Comparison of ENCODE assay signal across 8 cellular contexts in the genomic region with DNA sequence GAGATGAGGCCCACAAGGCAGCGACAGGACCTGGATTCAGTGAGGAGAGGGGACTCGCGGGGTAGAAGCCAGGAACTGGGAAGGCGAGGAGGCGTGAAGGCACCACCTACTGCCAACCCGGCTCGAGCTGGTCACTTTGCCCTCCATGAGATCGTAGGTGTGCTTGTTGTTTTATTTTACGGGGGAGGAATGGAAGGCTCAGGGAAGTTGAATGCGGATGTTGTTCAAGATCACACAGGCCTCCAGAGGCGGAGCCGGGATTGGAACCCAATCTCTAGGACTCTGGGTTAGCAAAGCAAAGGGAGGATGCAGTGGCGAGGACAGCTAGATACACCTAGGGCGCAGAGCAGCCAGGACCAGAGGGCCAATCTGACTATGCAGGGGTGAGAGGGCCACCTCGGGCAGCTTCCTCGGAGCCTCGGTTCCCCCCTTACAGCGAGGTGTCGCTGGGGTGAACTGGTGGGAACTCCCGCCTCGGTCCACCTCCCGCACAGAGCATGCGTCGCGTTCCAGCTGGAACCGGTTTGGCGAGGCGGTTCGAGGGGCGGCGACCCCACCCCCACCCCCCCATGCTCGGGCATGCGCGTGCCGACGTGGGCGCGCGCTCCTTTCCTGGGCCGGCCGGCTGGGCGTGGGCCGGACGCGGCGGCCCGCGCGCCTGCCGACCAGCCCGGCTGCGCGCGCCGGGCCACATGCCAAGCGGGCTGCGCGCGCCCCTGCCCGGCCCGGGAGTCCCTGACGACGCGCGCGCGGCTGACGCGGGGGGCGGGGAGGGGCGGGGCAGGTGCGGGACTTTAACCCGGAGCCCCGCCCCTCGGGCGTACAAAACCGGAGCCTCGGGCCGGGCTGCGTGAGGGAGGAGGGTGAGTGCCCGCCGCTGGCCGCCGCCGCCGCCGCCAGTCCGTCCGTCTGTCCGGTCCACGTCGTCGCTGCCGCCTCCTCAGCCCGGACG.
DNase-seq lines count a peak whose midpoint lies in the region; ATAC-seq lines count a peak whose summit lies in the region.

No MANE protein-coding gene starts in this region.

- H3K9me3 ChIP-seq in GM23248 (ENCODE audit: low read depth) (no peaks in the 10 kb centered on the region), Karpas-422 (ENCODE audit: low read length) (no peaks in the 10 kb centered on the region)

- intact Hi-C loops in activated T-helper 2 cell treated with anti-CD3 and anti-CD28 coated beads, Interferon-gamma antibody, Interleukin-2, Interleukin-4, amounts not matched to agents 10 μg/mL and 5 μg/mL and 100 μg/mL, durations not matched to agents 14 hours and 24 hours and 36 hours (cut with micrococcal nuclease), result no loop called here

- H3K27me3 ChIP-seq in GM23248 (replicated peaks; ENCODE audit: insufficient read depth) (no peaks in the 10 kb centered on the region), Karpas-422 (ENCODE audit: low read length) (no peaks in the 10 kb centered on the region)

- H4K20me1 ChIP-seq in GM23248 (ENCODE audit: insufficient read depth), result 0 out of 2 replicates have a peak, but pooled peaks cover 2% of the 10 kb centered on the region
- H4K20me1 ChIP-seq in Karpas-422 (ENCODE audit: insufficient read depth, low read depth, low read length), result peaks cover 8% of the 10 kb centered on the region; the same call in 1 of the 2 replicates

- DNase-seq in Daoy (ENCODE audit: low read depth) (peak; percentile 94), GM23248 (peak; percentile 96), Karpas-422 (peak; percentile 97), RPMI7951 (ENCODE audit: low read depth) (peak; percentile 90), fibroblast of peridontal ligament (ENCODE audit: extremely low read depth) (peak; percentile 80)
- peak; percentile 78 for DNase-seq in activated T-helper 2 cell treated with anti-CD3 and anti-CD28 coated beads, Interferon-gamma antibody, Interleukin-2, Interleukin-4, amounts not matched to agents 10 μg/mL and 5 μg/mL and 100 μg/mL, durations not matched to agents 14 hours and 24 hours and 36 hours (ENCODE audit: low spot score)
- DNase-seq in natural killer cell treated with Interleukin-12 subunit alpha and Interleukin-12 subunit beta and Interleukin-15 and Interleukin-18, amount 100 ng/mL, for 72 hours (ENCODE audit: low spot score), result peak; percentile 92
- peak; percentile 75 to 95 (median 92) for DNase-seq in stimulated activated naive CD4-positive, alpha-beta T cell (lab: John Stamatoyannopoulos, UW)

- peak overlapping the region; percentile 79 for H3K9ac ChIP-seq in GM23248
- H3K9ac ChIP-seq in Karpas-422 (ENCODE audit: low read length), result peak overlapping the region; percentile 59

- H3K4me1 ChIP-seq in GM23248 (ENCODE audit: insufficient read depth), result peaks cover 26% of the 10 kb centered on the region
- H3K4me1 ChIP-seq in Karpas-422 (ENCODE audit: low read length), result peaks cover 21% of the 10 kb centered on the region

- H3K4me2 ChIP-seq in GM23248 (ENCODE audit: unreplicated experiment), result peak overlapping the region; percentile 59
- H3K4me2 ChIP-seq in Karpas-422 (ENCODE audit: low read depth, low read length, poor library complexity, severe bottlenecking), result peak overlapping the region; percentile 70

- H3K36me3 ChIP-seq in GM23248 (ENCODE audit: low read depth) (no peaks in the 10 kb centered on the region), Karpas-422 (ENCODE audit: insufficient read depth, low read length) (no peaks in the 10 kb centered on the region)

- in situ Hi-C loops in GM23248 (cut with MboI), result no loop called here

- H3K4me3 ChIP-seq in GM23248 (peak overlapping the region; percentile 65), Karpas-422 (ENCODE audit: low read length) (peak overlapping the region; percentile 57; the same call in 1 of the 2 replicates)

- H3K36me3 Mint-ChIP-seq in activated T-helper 2 cell treated with anti-CD3 and anti-CD28 coated beads, Interferon-gamma antibody, Interleukin-2, Interleukin-4, amounts not matched to agents 10 μg/mL and 5 μg/mL and 100 μg/mL, durations not matched to agents 14 hours and 24 hours and 36 hours (ENCODE audit: low read depth), result no peaks in the 10 kb centered on the region
- H3K36me3 Mint-ChIP-seq in natural killer cell treated with Interleukin-12 subunit alpha and Interleukin-12 subunit beta and Interleukin-15 and Interleukin-18, amount 100 ng/mL, for 72 hours, result no peaks in the 10 kb centered on the region

- 21 to 23% methylated on average over 44 to 48 of the region's 96 CpGs for WGBS in GM23248 (ENCODE audit: low coverage in 1 of 2, low lambda C conversion rate in 2 of 2, missing lambda C conversion rate in 2 of 2), 2 experiments

- H3K27ac ChIP-seq in GM23248, result peak overlapping the region; percentile 81
- no peak overlapping the region for H3K27ac ChIP-seq in Karpas-422 (ENCODE audit: low read length)

- H3K79me2 ChIP-seq in GM23248 (ENCODE audit: insufficient read depth) (peaks cover 37% of the 10 kb centered on the region), Karpas-422 (ENCODE audit: low read length) (no peaks in the 10 kb centered on the region)

- ATAC-seq in natural killer cell treated with Interleukin-12 subunit alpha and Interleukin-12 subunit beta and Interleukin-15 and Interleukin-18, amount 100 ng/mL, for 72 hours, result peak; percentile 91 to 92

- H2AFZ ChIP-seq in GM23248 (peak overlapping the region; percentile 95), Karpas-422 (ENCODE audit: low read length) (peak overlapping the region; percentile 98)

- peaks cover 39% of the 10 kb centered on the region for H3K4me1 Mint-ChIP-seq in activated T-helper 2 cell treated with anti-CD3 and anti-CD28 coated beads, Interferon-gamma antibody, Interleukin-2, Interleukin-4, amounts not matched to agents 10 μg/mL and 5 μg/mL and 100 μg/mL, durations not matched to agents 14 hours and 24 hours and 36 hours (ENCODE audit: low read depth)
- peaks cover 36 to 45% of the 10 kb centered on the region in 2 donors for H3K4me1 Mint-ChIP-seq in natural killer cell treated with Interleukin-12 subunit alpha and Interleukin-12 subunit beta and Interleukin-15 and Interleukin-18, amount 100 ng/mL, for 72 hours (ENCODE audit: low read depth in 2 of 2)

- H3K27ac Mint-ChIP-seq in activated T-helper 2 cell treated with anti-CD3 and anti-CD28 coated beads, Interferon-gamma antibody, Interleukin-2, Interleukin-4, amounts not matched to agents 10 μg/mL and 5 μg/mL and 100 μg/mL, durations not matched to agents 14 hours and 24 hours and 36 hours, result peak overlapping the region; percentile 69
- peak overlapping the region; percentile 93 to 94 for H3K27ac Mint-ChIP-seq in natural killer cell treated with Interleukin-12 subunit alpha and Interleukin-12 subunit beta and Interleukin-15 and Interleukin-18, amount 100 ng/mL, for 72 hours

- peaks cover 50% of the 10 kb centered on the region for H3F3A ChIP-seq in GM23248 (ENCODE audit: insufficient read depth)

- H3K9me2 ChIP-seq in GM23248 (ENCODE audit: insufficient read depth) (no peaks in the 10 kb centered on the region), Karpas-422 (replicated peaks; ENCODE audit: insufficient read depth, low read length) (no peaks in the 10 kb centered on the region)

- H3K4me3 Mint-ChIP-seq in activated T-helper 2 cell treated with anti-CD3 and anti-CD28 coated beads, Interferon-gamma antibody, Interleukin-2, Interleukin-4, amounts not matched to agents 10 μg/mL and 5 μg/mL and 100 μg/mL, durations not matched to agents 14 hours and 24 hours and 36 hours (ENCODE audit: low read depth), result peak overlapping the region; percentile 64
- peak overlapping the region; percentile 98 for H3K4me3 Mint-ChIP-seq in natural killer cell treated with Interleukin-12 subunit alpha and Interleukin-12 subunit beta and Interleukin-15 and Interleukin-18, amount 100 ng/mL, for 72 hours

- H3K27me3 Mint-ChIP-seq in activated T-helper 2 cell treated with anti-CD3 and anti-CD28 coated beads, Interferon-gamma antibody, Interleukin-2, Interleukin-4, amounts not matched to agents 10 μg/mL and 5 μg/mL and 100 μg/mL, durations not matched to agents 14 hours and 24 hours and 36 hours (ENCODE audit: low read depth), result no peaks in the 10 kb centered on the region
- H3K27me3 Mint-ChIP-seq in natural killer cell treated with Interleukin-12 subunit alpha and Interleukin-12 subunit beta and Interleukin-15 and Interleukin-18, amount 100 ng/mL, for 72 hours, result no peaks in the 10 kb centered on the region

- no peaks in the 10 kb centered on the region for H3K9me3 Mint-ChIP-seq in activated T-helper 2 cell treated with anti-CD3 and anti-CD28 coated beads, Interferon-gamma antibody, Interleukin-2, Interleukin-4, amounts not matched to agents 10 μg/mL and 5 μg/mL and 100 μg/mL, durations not matched to agents 14 hours and 24 hours and 36 hours
- H3K9me3 Mint-ChIP-seq in natural killer cell treated with Interleukin-12 subunit alpha and Interleukin-12 subunit beta and Interleukin-15 and Interleukin-18, amount 100 ng/mL, for 72 hours, result no peaks in the 10 kb centered on the region
